Comparison of ENCODE assay signal across 1 cellular context in genomic region chr10:129467346-129468119, GRCh38.
TF ChIP-seq lines count a peak whose summit lies in the region.

No MANE protein-coding gene starts in this region.

TF ChIP-seq in HepG2, 621 proteins besides CTCF, POLR2A, EP300 and RAD21 (continued from another document and continues in another):
- TF ChIP-seq ZGPAT (CRISPR knock-in tag; IDR thresholded peaks at IDR 0.05) (no peak), ZNF232 (CRISPR knock-in tag; IDR thresholded peaks at IDR 0.05; ENCODE audit: borderline replicate concordance) (0 out of 2 replicates have a peak, but pooled peaks have one; percentile 22), POLR2G (IDR thresholded peaks at IDR 0.05; ENCODE audit: low read depth, low read length) (peak; percentile 50; the same call in 1 of the 2 replicates), HHEX (CRISPR knock-in tag; IDR thresholded peaks at IDR 0.05) (no peak), KDM1A (CRISPR knock-in tag; IDR thresholded peaks at IDR 0.05) (no peak), SMC3 (IDR thresholded peaks at IDR 0.05; ENCODE audit: low read length) (peak; percentile 23; the same call in 1 of the 2 replicates), ZNF431 (CRISPR knock-in tag; IDR thresholded peaks at IDR 0.05; ENCODE audit: borderline replicate concordance, low read depth) (no peak), KDM5B (CRISPR knock-in tag; IDR thresholded peaks at IDR 0.05; ENCODE audit: borderline replicate concordance) (no peak), ATF3 (CRISPR knock-in tag; IDR thresholded peaks at IDR 0.05) (peak; percentile 65; the same call in 1 of the 2 replicates), THAP7 (CRISPR knock-in tag; IDR thresholded peaks at IDR 0.05) (no peak), DPF2 (CRISPR knock-in tag; IDR thresholded peaks at IDR 0.05; ENCODE audit: borderline replicate concordance, low read depth) (no peak), NAIF1 (CRISPR knock-in tag; IDR thresholded peaks at IDR 0.05; ENCODE audit: borderline replicate concordance) (0 out of 2 replicates have a peak, but pooled peaks have one; percentile 37), ZNF747 (CRISPR knock-in tag; IDR thresholded peaks at IDR 0.05; ENCODE audit: borderline replicate concordance) (0 out of 2 replicates have a peak, but pooled peaks have one; percentile 21), ZBTB37 (CRISPR knock-in tag; IDR thresholded peaks at IDR 0.05) (no peak), ATF2 (CRISPR knock-in tag; IDR thresholded peaks at IDR 0.05) (0 out of 2 replicates have a peak, but pooled peaks have one; percentile 25), NFKB2 (CRISPR knock-in tag; IDR thresholded peaks at IDR 0.05; ENCODE audit: borderline replicate concordance) (0 out of 2 replicates have a peak, but pooled peaks have one; percentile 9), BRCA1 (CRISPR knock-in tag; IDR thresholded peaks at IDR 0.05) (no peak), ZNF317 (CRISPR knock-in tag; IDR thresholded peaks at IDR 0.05) (peak; percentile 21; the same call in 1 of the 2 replicates), ZNF75D (CRISPR knock-in tag; IDR thresholded peaks at IDR 0.05; ENCODE audit: borderline replicate concordance) (no peak), HNF1A (IDR thresholded peaks at IDR 0.05; ENCODE audit: low read depth) (0 out of 2 replicates have a peak, but pooled peaks have one; percentile 40), HNF1A (CRISPR knock-in tag; IDR thresholded peaks at IDR 0.05; ENCODE audit: borderline replicate concordance) (no peak), FOXA1 (IDR thresholded peaks at IDR 0.05) (no peak), FOXA1 (CRISPR knock-in tag; IDR thresholded peaks at IDR 0.05) (peak; percentile 25; the same call in 1 of the 2 replicates), NCOA2 (CRISPR knock-in tag; IDR thresholded peaks at IDR 0.05) (peak; percentile 4; the same call in 1 of the 2 replicates), BCL6 (CRISPR knock-in tag; IDR thresholded peaks at IDR 0.05) (peak; percentile 95), ZNF83 (CRISPR knock-in tag; IDR thresholded peaks at IDR 0.05; ENCODE audit: borderline replicate concordance) (no peak), CHD4 (IDR thresholded peaks at IDR 0.05; ENCODE audit: borderline replicate concordance, low read length) (no peak), SAP130 (CRISPR knock-in tag; IDR thresholded peaks at IDR 0.05; ENCODE audit: low read depth) (peak; percentile 70), NCOR1 (IDR thresholded peaks at IDR 0.05; ENCODE audit: borderline replicate concordance, low read length) (peak; percentile 64; the same call in 1 of the 2 replicates), SPEN (CRISPR knock-in tag; IDR thresholded peaks at IDR 0.05; ENCODE audit: low read depth) (0 out of 2 replicates have a peak, but pooled peaks have one; percentile 6), MAX (IDR thresholded peaks at IDR 0.05) (0 out of 2 replicates have a peak, but pooled peaks have one; percentile 3), REPIN1 (CRISPR knock-in tag; IDR thresholded peaks at IDR 0.05; ENCODE audit: borderline replicate concordance, low read depth) (0 out of 2 replicates have a peak, but pooled peaks have one; percentile 31), ATF1 (CRISPR knock-in tag; IDR thresholded peaks at IDR 0.05) (peak; percentile 31; the same call in 1 of the 2 replicates)
- TF ChIP-seq, protein P1, sequence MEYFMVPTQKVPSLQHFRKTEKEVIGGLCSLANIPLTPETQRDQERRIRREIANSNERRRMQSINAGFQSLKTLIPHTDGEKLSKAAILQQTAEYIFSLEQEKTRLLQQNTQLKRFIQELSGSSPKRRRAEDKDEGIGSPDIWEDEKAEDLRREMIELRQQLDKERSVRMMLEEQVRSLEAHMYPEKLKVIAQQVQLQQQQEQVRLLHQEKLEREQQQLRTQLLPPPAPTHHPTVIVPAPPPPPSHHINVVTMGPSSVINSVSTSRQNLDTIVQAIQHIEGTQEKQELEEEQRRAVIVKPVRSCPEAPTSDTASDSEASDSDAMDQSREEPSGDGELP (IDR thresholded peaks at IDR 0.05; ENCODE audit: borderline replicate concordance, low read depth) = peak; percentile 59; the same call in 1 of the 2 replicates
- TF ChIP-seq, protein P2, sequence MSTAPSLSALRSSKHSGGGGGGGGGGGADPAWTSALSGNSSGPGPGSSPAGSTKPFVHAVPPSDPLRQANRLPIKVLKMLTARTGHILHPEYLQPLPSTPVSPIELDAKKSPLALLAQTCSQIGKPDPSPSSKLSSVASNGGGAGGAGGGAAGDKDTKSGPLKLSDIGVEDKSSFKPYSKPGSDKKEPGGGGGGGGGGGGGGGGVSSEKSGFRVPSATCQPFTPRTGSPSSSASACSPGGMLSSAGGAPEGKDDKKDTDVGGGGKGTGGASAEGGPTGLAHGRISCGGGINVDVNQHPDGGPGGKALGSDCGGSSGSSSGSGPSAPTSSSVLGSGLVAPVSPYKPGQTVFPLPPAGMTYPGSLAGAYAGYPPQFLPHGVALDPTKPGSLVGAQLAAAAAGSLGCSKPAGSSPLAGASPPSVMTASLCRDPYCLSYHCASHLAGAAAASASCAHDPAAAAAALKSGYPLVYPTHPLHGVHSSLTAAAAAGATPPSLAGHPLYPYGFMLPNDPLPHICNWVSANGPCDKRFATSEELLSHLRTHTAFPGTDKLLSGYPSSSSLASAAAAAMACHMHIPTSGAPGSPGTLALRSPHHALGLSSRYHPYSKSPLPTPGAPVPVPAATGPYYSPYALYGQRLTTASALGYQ (CRISPR knock-in tag; IDR thresholded peaks at IDR 0.05) = 0 out of 2 replicates have a peak, but pooled peaks have one; percentile 16
- TF ChIP-seq, protein P3, sequence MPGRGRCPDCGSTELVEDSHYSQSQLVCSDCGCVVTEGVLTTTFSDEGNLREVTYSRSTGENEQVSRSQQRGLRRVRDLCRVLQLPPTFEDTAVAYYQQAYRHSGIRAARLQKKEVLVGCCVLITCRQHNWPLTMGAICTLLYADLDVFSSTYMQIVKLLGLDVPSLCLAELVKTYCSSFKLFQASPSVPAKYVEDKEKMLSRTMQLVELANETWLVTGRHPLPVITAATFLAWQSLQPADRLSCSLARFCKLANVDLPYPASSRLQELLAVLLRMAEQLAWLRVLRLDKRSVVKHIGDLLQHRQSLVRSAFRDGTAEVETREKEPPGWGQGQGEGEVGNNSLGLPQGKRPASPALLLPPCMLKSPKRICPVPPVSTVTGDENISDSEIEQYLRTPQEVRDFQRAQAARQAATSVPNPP (CRISPR knock-in tag; IDR thresholded peaks at IDR 0.05) = no peak
- TF ChIP-seq, protein P4, sequence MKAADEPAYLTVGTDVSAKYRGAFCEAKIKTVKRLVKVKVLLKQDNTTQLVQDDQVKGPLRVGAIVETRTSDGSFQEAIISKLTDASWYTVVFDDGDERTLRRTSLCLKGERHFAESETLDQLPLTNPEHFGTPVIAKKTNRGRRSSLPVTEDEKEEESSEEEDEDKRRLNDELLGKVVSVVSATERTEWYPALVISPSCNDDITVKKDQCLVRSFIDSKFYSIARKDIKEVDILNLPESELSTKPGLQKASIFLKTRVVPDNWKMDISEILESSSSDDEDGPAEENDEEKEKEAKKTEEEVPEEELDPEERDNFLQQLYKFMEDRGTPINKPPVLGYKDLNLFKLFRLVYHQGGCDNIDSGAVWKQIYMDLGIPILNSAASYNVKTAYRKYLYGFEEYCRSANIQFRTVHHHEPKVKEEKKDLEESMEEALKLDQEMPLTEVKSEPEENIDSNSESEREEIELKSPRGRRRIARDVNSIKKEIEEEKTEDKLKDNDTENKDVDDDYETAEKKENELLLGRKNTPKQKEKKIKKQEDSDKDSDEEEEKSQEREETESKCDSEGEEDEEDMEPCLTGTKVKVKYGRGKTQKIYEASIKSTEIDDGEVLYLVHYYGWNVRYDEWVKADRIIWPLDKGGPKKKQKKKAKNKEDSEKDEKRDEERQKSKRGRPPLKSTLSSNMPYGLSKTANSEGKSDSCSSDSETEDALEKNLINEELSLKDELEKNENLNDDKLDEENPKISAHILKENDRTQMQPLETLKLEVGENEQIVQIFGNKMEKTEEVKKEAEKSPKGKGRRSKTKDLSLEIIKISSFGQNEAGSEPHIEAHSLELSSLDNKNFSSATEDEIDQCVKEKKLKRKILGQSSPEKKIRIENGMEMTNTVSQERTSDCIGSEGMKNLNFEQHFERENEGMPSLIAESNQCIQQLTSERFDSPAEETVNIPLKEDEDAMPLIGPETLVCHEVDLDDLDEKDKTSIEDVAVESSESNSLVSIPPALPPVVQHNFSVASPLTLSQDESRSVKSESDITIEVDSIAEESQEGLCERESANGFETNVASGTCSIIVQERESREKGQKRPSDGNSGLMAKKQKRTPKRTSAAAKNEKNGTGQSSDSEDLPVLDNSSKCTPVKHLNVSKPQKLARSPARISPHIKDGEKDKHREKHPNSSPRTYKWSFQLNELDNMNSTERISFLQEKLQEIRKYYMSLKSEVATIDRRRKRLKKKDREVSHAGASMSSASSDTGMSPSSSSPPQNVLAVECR (CRISPR knock-in tag; IDR thresholded peaks at IDR 0.05; ENCODE audit: borderline replicate concordance) = peak; percentile 32; the same call in 1 of the 2 replicates
